8 cellular contexts compared by ENCODE assay signal in genomic region chr14:21868442-21869046, GRCh38.
A peak's percentile ranks its signal among the peaks of the same experiment; 100 is the strongest.
DNase-seq lines count a peak whose midpoint lies in the region; ATAC-seq and TF ChIP-seq lines count a peak whose summit lies in the region.

No MANE protein-coding gene starts in this region.

- peak; percentile 37; the same call in 1 of the 2 replicates for TF ChIP-seq CTCF in HEK293 (tag by site-specific recombination; IDR thresholded peaks at IDR 0.05)

- peak; percentile 84 to 87 for ATAC-seq in natural killer cell treated with Interleukin-12 subunit alpha and Interleukin-12 subunit beta and Interleukin-15 and Interleukin-18, amount 100 ng/mL, for 72 hours

- intact Hi-C loops in activated CD4-positive, alpha-beta memory T cell treated with anti-CD3 and anti-CD28 coated beads for 36 hours (cut with micrococcal nuclease): loop anchor here (1.0 to 10.0 kb wide), 7 partner anchors 19 to 986 kb away; no protein-coding TSS in a partner anchor

- H3K4me1 Mint-ChIP-seq in activated CD4-positive, alpha-beta memory T cell treated with anti-CD3 and anti-CD28 coated beads for 36 hours (ENCODE audit: low read depth): peaks cover 41% of the 10 kb centered on the region
- H3K4me1 Mint-ChIP-seq in natural killer cell treated with Interleukin-12 subunit alpha and Interleukin-12 subunit beta and Interleukin-15 and Interleukin-18, amount 100 ng/mL, for 72 hours (ENCODE audit: low read depth in 2 of 2): peaks cover 9 to 16% of the 10 kb centered on the region in 2 donors
- H3K4me1 Mint-ChIP-seq in stimulated activated naive CD8-positive, alpha-beta T cell treated with anti-CD3 and anti-CD28 coated beads, Interleukin-15, Interleukin-2, amounts not matched to agents 100 ng/mL and 50 ng/mL, for 24 hours (ENCODE audit: low read depth): peaks cover 48% of the 10 kb centered on the region

- POLR2A ChIA-PET in HEK293 (lab: Yijun Ruan, JAX): no interaction called here
- POLR2A ChIA-PET in activated CD4-positive, alpha-beta memory T cell treated with anti-CD3 and anti-CD28 coated beads for 36 hours (lab: Charles Lee): interaction anchor here (1.0 kb wide), 1 partner anchor 16 kb away, joined by 4 read pairs; no protein-coding TSS in a partner anchor

- H3K27ac ChIP-seq in HEK293 (ENCODE audit: extremely low read depth, low read depth, low read length): no peak overlapping the region
- peak overlapping the region; percentile 7 for H3K27ac ChIP-seq in effector memory CD4-positive, alpha-beta T cell (ENCODE audit: insufficient read depth, low read length, poor library complexity, severe bottlenecking)

- no peaks in the 10 kb centered on the region for H3K27me3 Mint-ChIP-seq in activated CD4-positive, alpha-beta memory T cell treated with anti-CD3 and anti-CD28 coated beads for 36 hours
- H3K27me3 Mint-ChIP-seq in natural killer cell treated with Interleukin-12 subunit alpha and Interleukin-12 subunit beta and Interleukin-15 and Interleukin-18, amount 100 ng/mL, for 72 hours: peaks cover 0 to 3% of the 10 kb centered on the region in 2 donors
- no peaks in the 10 kb centered on the region for H3K27me3 Mint-ChIP-seq in stimulated activated naive CD8-positive, alpha-beta T cell treated with anti-CD3 and anti-CD28 coated beads, Interleukin-15, Interleukin-2, amounts not matched to agents 100 ng/mL and 50 ng/mL, for 24 hours

- DNase-seq in GM03348 (ENCODE audit: low spot score) (peak; percentile 50), NCI-H526 (lab: John Stamatoyannopoulos, UW) (peak; percentile 31 to 53), cortex of kidney (lab: John Stamatoyannopoulos, UW) (no peak)
- DNase-seq in activated CD4-positive, alpha-beta memory T cell treated with anti-CD3 and anti-CD28 coated beads for 36 hours: peak; percentile 89
- DNase-seq in effector memory CD4-positive, alpha-beta T cell: peak in 2 of 3 donors; percentile 57 to 60
- peak; percentile 72 for DNase-seq in natural killer cell treated with Interleukin-12 subunit alpha and Interleukin-12 subunit beta and Interleukin-15 and Interleukin-18, amount 100 ng/mL, for 72 hours (ENCODE audit: low spot score)

- H3K27me3 ChIP-seq in effector memory CD4-positive, alpha-beta T cell (replicated peaks; ENCODE audit: control insufficient read depth, insufficient read depth, low read length, poor library complexity, severe bottlenecking): no peaks in the 10 kb centered on the region

- H3K4me3 Mint-ChIP-seq in activated CD4-positive, alpha-beta memory T cell treated with anti-CD3 and anti-CD28 coated beads for 36 hours: peak overlapping the region; percentile 68
- no peak overlapping the region for H3K4me3 Mint-ChIP-seq in natural killer cell treated with Interleukin-12 subunit alpha and Interleukin-12 subunit beta and Interleukin-15 and Interleukin-18, amount 100 ng/mL, for 72 hours
- H3K4me3 Mint-ChIP-seq in stimulated activated naive CD8-positive, alpha-beta T cell treated with anti-CD3 and anti-CD28 coated beads, Interleukin-15, Interleukin-2, amounts not matched to agents 100 ng/mL and 50 ng/mL, for 24 hours: peak overlapping the region; percentile 74

- no peaks in the 10 kb centered on the region for H3K4me1 ChIP-seq in HEK293 (ENCODE audit: control insufficient read depth, insufficient read depth, low read length)
- peaks cover 10% of the 10 kb centered on the region for H3K4me1 ChIP-seq in effector memory CD4-positive, alpha-beta T cell (ENCODE audit: control insufficient read depth, insufficient read depth, low read length, poor library complexity, severe bottlenecking)

- H3K36me3 ChIP-seq in HEK293 (ENCODE audit: control insufficient read depth in 2 of 2, insufficient read depth in 1 of 2, low read length in 2 of 2): no peaks in the 10 kb centered on the region
- H3K36me3 ChIP-seq in effector memory CD4-positive, alpha-beta T cell (ENCODE audit: control insufficient read depth, insufficient read depth, low read length): no peaks in the 10 kb centered on the region

- peak overlapping the region; percentile 82 for H3K27ac Mint-ChIP-seq in activated CD4-positive, alpha-beta memory T cell treated with anti-CD3 and anti-CD28 coated beads for 36 hours
- H3K27ac Mint-ChIP-seq in natural killer cell treated with Interleukin-12 subunit alpha and Interleukin-12 subunit beta and Interleukin-15 and Interleukin-18, amount 100 ng/mL, for 72 hours: no peak overlapping the region
- H3K27ac Mint-ChIP-seq in stimulated activated naive CD8-positive, alpha-beta T cell treated with anti-CD3 and anti-CD28 coated beads, Interleukin-15, Interleukin-2, amounts not matched to agents 100 ng/mL and 50 ng/mL, for 24 hours: peak overlapping the region; percentile 75

- CTCF ChIA-PET in HEK293 (lab: Yijun Ruan, JAX): interaction anchor here (0.6 to 1.7 kb wide), 15 partner anchors 7 to 156 kb away, joined by 3 to 10 read pairs (median 4); no protein-coding TSS in a partner anchor
- CTCF ChIA-PET in activated CD4-positive, alpha-beta memory T cell treated with anti-CD3 and anti-CD28 coated beads for 36 hours (lab: Charles Lee): interaction anchor here (0.7 to 2.4 kb wide), 16 partner anchors 8 to 702 kb away, joined by 3 to 12 read pairs (median 5); no protein-coding TSS in a partner anchor

- no peak overlapping the region for H3K4me3 ChIP-seq in HEK293 (ENCODE audit: low read depth, low read length)
- no peak overlapping the region for H3K4me3 ChIP-seq in effector memory CD4-positive, alpha-beta T cell (ENCODE audit: insufficient read depth, low read depth, low read length, poor library complexity, severe bottlenecking)

- no peaks in the 10 kb centered on the region for H3K36me3 Mint-ChIP-seq in activated CD4-positive, alpha-beta memory T cell treated with anti-CD3 and anti-CD28 coated beads for 36 hours
- H3K36me3 Mint-ChIP-seq in natural killer cell treated with Interleukin-12 subunit alpha and Interleukin-12 subunit beta and Interleukin-15 and Interleukin-18, amount 100 ng/mL, for 72 hours: peaks cover 6% of the 10 kb centered on the region
- H3K36me3 Mint-ChIP-seq in stimulated activated naive CD8-positive, alpha-beta T cell treated with anti-CD3 and anti-CD28 coated beads, Interleukin-15, Interleukin-2, amounts not matched to agents 100 ng/mL and 50 ng/mL, for 24 hours (ENCODE audit: low read depth): no peaks in the 10 kb centered on the region

- no peaks in the 10 kb centered on the region for H3K9me3 ChIP-seq in HEK293 (ENCODE audit: control insufficient read depth, insufficient read depth, low read depth, low read length)
- no peaks in the 10 kb centered on the region for H3K9me3 ChIP-seq in effector memory CD4-positive, alpha-beta T cell (ENCODE audit: control insufficient read depth, low read length)

- H3K9me3 Mint-ChIP-seq in activated CD4-positive, alpha-beta memory T cell treated with anti-CD3 and anti-CD28 coated beads for 36 hours: no peaks in the 10 kb centered on the region
- no peaks in the 10 kb centered on the region for H3K9me3 Mint-ChIP-seq in natural killer cell treated with Interleukin-12 subunit alpha and Interleukin-12 subunit beta and Interleukin-15 and Interleukin-18, amount 100 ng/mL, for 72 hours
- no peaks in the 10 kb centered on the region for H3K9me3 Mint-ChIP-seq in stimulated activated naive CD8-positive, alpha-beta T cell treated with anti-CD3 and anti-CD28 coated beads, Interleukin-15, Interleukin-2, amounts not matched to agents 100 ng/mL and 50 ng/mL, for 24 hours

TF ChIP-seq in HEK293, 187 proteins besides CTCF, POLR2A, EP300 and RAD21:
- TF ChIP-seq MEIS1 (CRISPR knock-in tag; IDR thresholded peaks at IDR 0.05; ENCODE audit: borderline replicate concordance) (no peak), ZNF654 (tag by site-specific recombination; IDR thresholded peaks at IDR 0.05; ENCODE audit: low read depth) (peak; percentile 40), ZNF747 (tag by site-specific recombination; IDR thresholded peaks at IDR 0.05) (no peak), ZBTB20 (tag by site-specific recombination; IDR thresholded peaks at IDR 0.05) (peak; percentile 40; the same call in 1 of the 2 replicates), ZBTB11 (tag by site-specific recombination; conservative IDR thresholded peaks at IDR 0.05; ENCODE audit: low read depth) (no peak)

Comparison
In these comparisons a context has a peak if more than half of its experiments do, and no peak if none do; other contexts are left out.
1. H3K27ac Mint-ChIP-seq: peak in activated CD4-positive, alpha-beta memory T cell treated with anti-CD3 and anti-CD28 coated beads for 36 hours (single experiment) and stimulated activated naive CD8-positive, alpha-beta T cell treated with anti-CD3 and anti-CD28 coated beads, Interleukin-15, Interleukin-2, amounts not matched to agents 100 ng/mL and 50 ng/mL, for 24 hours (single experiment); none in natural killer cell treated with Interleukin-12 subunit alpha and Interleukin-12 subunit beta and Interleukin-15 and Interleukin-18, amount 100 ng/mL, for 72 hours (0 of 2).